Comparison of ENCODE assay signal across 11 cellular contexts in the genomic region with DNA sequence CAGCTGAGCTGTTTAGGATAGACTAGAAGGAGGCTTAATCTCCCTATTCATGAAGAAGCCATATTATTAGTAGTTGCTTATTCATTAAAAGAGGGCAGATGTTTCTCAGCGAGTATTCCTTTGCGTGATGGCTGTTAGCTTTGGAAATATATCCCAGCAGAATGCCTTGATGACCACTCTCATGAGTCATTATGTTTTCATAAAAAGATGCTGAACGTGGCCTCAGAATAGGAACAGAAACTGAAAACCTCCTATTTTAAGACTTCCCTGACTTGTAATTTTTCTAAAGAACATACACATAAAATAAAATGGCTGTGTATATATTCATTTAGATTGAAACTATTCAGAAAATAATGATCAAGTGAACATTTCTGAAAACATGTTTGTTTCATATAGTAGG.
DNase-seq lines count a peak whose midpoint lies in the region; ATAC-seq and TF ChIP-seq lines count a peak whose summit lies in the region.
"Had no signal": no experiment of that assay in that cellular context is flagged by ENCODE, and none has a peak within 500 bp of the region (broad histone marks: within the 10 kb centered on the region; RNA-seq: fewer than 3 reads in every experiment).

No MANE protein-coding gene starts in this region.

- ATAC-seq in GM21367 (IDR thresholded peaks at IDR 0.05; ENCODE audit: unreplicated experiment) (peak; percentile 62), HG03175 (IDR thresholded peaks at IDR 0.05; ENCODE audit: unreplicated experiment) (peak; percentile 88)

- no peak overlapping the region for H3K4me3 ChIP-seq in AG10803 (ENCODE audit: low read length)
- H3K4me3 ChIP-seq: SJSA1 had no signal

- DNase-seq in AG10803 (ENCODE audit: low read depth) (peak; percentile 16), astrocyte of the hippocampus (ENCODE audit: low read depth, low spot score) (peak; percentile 56), SHP77 (lab: John Stamatoyannopoulos, UW) (no peak), epidermal melanocyte (ENCODE audit: insufficient read length, low spot score) (no peak), LoVo (ENCODE audit: low spot score) (no peak)
- DNase-seq in activated CD8-positive, alpha-beta memory T cell treated with anti-CD3 and anti-CD28 coated beads for 24 hours: no peak
- DNase-seq: activated naive CD8-positive, alpha-beta T cell treated with anti-CD3 and anti-CD28 coated beads, Interleukin-2, amount 10 ng/mL, durations not matched to agents 7 days and 5 days; stimulated activated CD4-positive, alpha-beta T cell treated with anti-CD3 and anti-CD28 coated beads, Interleukin-15, amount 100 ng/mL, for 24 hours had no signal

- TF ChIP-seq CTCF in AG10803 (conservative IDR thresholded peaks at IDR 0.05; ENCODE audit: low read length): no peak

Comparison
In these comparisons a context has a peak if more than half of its experiments do, and no peak if none do; other contexts are left out.
1. DNase-seq: peak in AG10803 (single experiment) and astrocyte of the hippocampus (single experiment); none in SHP77 (0 of 2), activated CD8-positive, alpha-beta memory T cell treated with anti-CD3 and anti-CD28 coated beads for 24 hours (single experiment), epidermal melanocyte (single experiment) and LoVo (single experiment).